Comparison of ENCODE assay signal across 18 cellular contexts in the genomic region with DNA sequence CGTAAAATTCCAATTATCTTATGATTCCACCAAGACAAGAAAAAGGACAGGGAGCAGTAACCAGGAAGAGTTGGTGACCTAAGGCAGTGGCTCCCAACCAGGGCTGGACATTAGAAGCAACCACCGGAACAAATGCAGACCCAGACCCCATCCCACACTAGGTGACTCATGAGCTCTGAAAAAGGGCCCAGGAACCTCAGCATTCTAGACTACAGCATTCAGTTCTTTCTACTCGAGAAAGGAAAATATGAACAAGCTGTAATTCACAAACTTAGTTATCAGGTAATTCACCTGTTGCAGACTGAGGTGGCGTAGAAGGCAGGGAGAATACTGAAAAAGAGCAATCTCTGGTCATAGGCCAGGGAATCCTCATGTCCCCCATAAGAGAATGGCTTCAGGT.
DNase-seq lines count a peak whose midpoint lies in the region; ATAC-seq lines count a peak whose summit lies in the region.
"Had no signal": no experiment of that assay in that cellular context is flagged by ENCODE, and none has a peak within 500 bp of the region (broad histone marks: within the 10 kb centered on the region; RNA-seq: fewer than 3 reads in every experiment).

No MANE protein-coding gene starts in this region.

- CTCF ChIA-PET in activated CD4-positive, alpha-beta memory T cell treated with anti-CD3 and anti-CD28 coated beads for 36 hours (lab: Charles Lee), result interaction anchor here (0.6 to 2.5 kb wide), 4 partner anchors 11 to 428 kb away, joined by 3 to 16 read pairs (median 4); no protein-coding TSS in a partner anchor

- peak overlapping the region in 2 of 10 experiments; percentile 26 to 32; a peak in 3 of 20 replicates for H3K4me3 ChIP-seq in BLaER1 treated with 17β-estradiol and CSF1 and Interleukin-3, amounts not matched to agents 10 nM and 100 nM

- H3K4me2 ChIP-seq in BLaER1 treated with 17β-estradiol and CSF1 and Interleukin-3, amounts not matched to agents 10 nM and 100 nM, result peak overlapping the region; percentile 64 to 92 (median 86)

- POLR2A ChIA-PET in activated CD4-positive, alpha-beta memory T cell treated with anti-CD3 and anti-CD28 coated beads for 36 hours (lab: Charles Lee), result interaction anchor here (0.7 to 1.1 kb wide), 3 partner anchors 15 to 41 kb away, joined by 3 to 5 read pairs (median 4); no protein-coding TSS in a partner anchor

- H3K36me3 ChIP-seq in BLaER1 treated with 17β-estradiol and CSF1 and Interleukin-3, amounts not matched to agents 10 nM and 100 nM, result no peaks in the 10 kb centered on the region; a peak in 1 of 22 replicates
- H3K36me3 ChIP-seq: BE2C had no signal

- H3K27me3 ChIP-seq in BLaER1 treated with 17β-estradiol and CSF1 and Interleukin-3, amounts not matched to agents 10 nM and 100 nM, result no peaks in the 10 kb centered on the region
- H3K27me3 ChIP-seq: BE2C had no signal

- intact Hi-C loops in activated CD4-positive, alpha-beta memory T cell treated with anti-CD3 and anti-CD28 coated beads for 36 hours (cut with micrococcal nuclease), result loop anchor here (1.0 to 2.0 kb wide), 3 partner anchors 11 to 43 kb away; no protein-coding TSS in a partner anchor
- intact Hi-C loops in left colon (cut with DNase I, micrococcal nuclease), result no loop called here

- H3K27ac Mint-ChIP-seq in T-helper 2 cell treated with Interferon-gamma antibody and Interleukin-4, amounts not matched to agents 5 μg/mL and 100 μg/mL, for 36 hours, result peak overlapping the region; percentile 19
- H3K27ac Mint-ChIP-seq in activated CD4-positive, alpha-beta memory T cell treated with anti-CD3 and anti-CD28 coated beads for 36 hours, result peak overlapping the region; percentile 81
- no peak overlapping the region for H3K27ac Mint-ChIP-seq in immature natural killer cell
- H3K27ac Mint-ChIP-seq: memory B cell, natural killer cell had no signal

- H3K27ac ChIP-seq in BLaER1 treated with 17β-estradiol and CSF1 and Interleukin-3, amounts not matched to agents 10 nM and 100 nM, result peak overlapping the region in 10 of 11 experiments; percentile 14 to 80 (median 72); a peak in 18 of 22 replicates

- DNase-seq in T-helper 2 cell treated with Interferon-gamma antibody and Interleukin-4, amounts not matched to agents 5 μg/mL and 100 μg/mL, for 36 hours (ENCODE audit: low spot score), result no peak
- DNase-seq in T-helper 2 cell (no peak), iris pigment epithelial cell (ENCODE audit: low read depth) (peak; percentile 11), left colon (no peak), immature natural killer cell (no peak)
- peak; percentile 49 for DNase-seq in activated CD4-positive, alpha-beta memory T cell treated with anti-CD3 and anti-CD28 coated beads for 36 hours
- DNase-seq: 8988T; BE2C; cortex of kidney; GF-D8; natural killer cell; NCI-H1048; NCI-H1930; NK-92 treated with Interleukin-12 subunit alpha and Interleukin-12 subunit beta, amount 100 ng/mL, for 24 hours; stimulated activated CD4-positive, alpha-beta T cell treated with anti-CD3 and anti-CD28 coated beads, Interleukin-2, amount 100 ng/mL, for 48 hours had no signal

- H3K4me1 ChIP-seq in BLaER1 treated with 17β-estradiol and CSF1 and Interleukin-3, amounts not matched to agents 10 nM and 100 nM, result peaks cover 73 to 96% (median 84%) of the 10 kb centered on the region in 10 experiments

- H3K4me3 Mint-ChIP-seq in T-helper 2 cell treated with Interferon-gamma antibody and Interleukin-4, amounts not matched to agents 5 μg/mL and 100 μg/mL, for 36 hours, result peak overlapping the region; percentile 22
- H3K4me3 Mint-ChIP-seq in activated CD4-positive, alpha-beta memory T cell treated with anti-CD3 and anti-CD28 coated beads for 36 hours, result peak overlapping the region; percentile 14
- no peak overlapping the region for H3K4me3 Mint-ChIP-seq in immature natural killer cell
- H3K4me3 Mint-ChIP-seq: memory B cell, natural killer cell had no signal

- no peak for ATAC-seq in HG03095 (IDR thresholded peaks at IDR 0.05; ENCODE audit: unreplicated experiment)
- ATAC-seq in left colon, result no peak
- ATAC-seq: natural killer cell had no signal

- H3K4me1 Mint-ChIP-seq in T-helper 2 cell treated with Interferon-gamma antibody and Interleukin-4, amounts not matched to agents 5 μg/mL and 100 μg/mL, for 36 hours (ENCODE audit: low read depth), result peaks cover 61% of the 10 kb centered on the region
- peaks cover 80% of the 10 kb centered on the region for H3K4me1 Mint-ChIP-seq in activated CD4-positive, alpha-beta memory T cell treated with anti-CD3 and anti-CD28 coated beads for 36 hours (ENCODE audit: low read depth)
- peaks cover 0 to 2% of the 10 kb centered on the region in 2 donors for H3K4me1 Mint-ChIP-seq in immature natural killer cell
- H3K4me1 Mint-ChIP-seq: memory B cell had no signal

- H3K9me3 Mint-ChIP-seq in T-helper 2 cell treated with Interferon-gamma antibody and Interleukin-4, amounts not matched to agents 5 μg/mL and 100 μg/mL, for 36 hours, result no peaks in the 10 kb centered on the region
- no peaks in the 10 kb centered on the region for H3K9me3 Mint-ChIP-seq in activated CD4-positive, alpha-beta memory T cell treated with anti-CD3 and anti-CD28 coated beads for 36 hours
- H3K9me3 Mint-ChIP-seq in immature natural killer cell, result no peaks in the 10 kb centered on the region
- H3K9me3 Mint-ChIP-seq: memory B cell, natural killer cell had no signal

- peak overlapping the region in 10 of 11 experiments; percentile 15 to 67 (median 55); a peak in 17 of 22 replicates for H3K9ac ChIP-seq in BLaER1 treated with 17β-estradiol and CSF1 and Interleukin-3, amounts not matched to agents 10 nM and 100 nM

- no peaks in the 10 kb centered on the region for H3K27me3 Mint-ChIP-seq in T-helper 2 cell treated with Interferon-gamma antibody and Interleukin-4, amounts not matched to agents 5 μg/mL and 100 μg/mL, for 36 hours (ENCODE audit: low read depth)
- no peaks in the 10 kb centered on the region for H3K27me3 Mint-ChIP-seq in activated CD4-positive, alpha-beta memory T cell treated with anti-CD3 and anti-CD28 coated beads for 36 hours
- H3K27me3 Mint-ChIP-seq in immature natural killer cell (ENCODE audit: low read depth in 3 of 3), result peaks cover 0 to 6% (median 0%) of the 10 kb centered on the region in 3 donors

- H3K36me3 Mint-ChIP-seq in T-helper 2 cell treated with Interferon-gamma antibody and Interleukin-4, amounts not matched to agents 5 μg/mL and 100 μg/mL, for 36 hours (ENCODE audit: low read depth), result peaks cover 29% of the 10 kb centered on the region
- peaks cover 49% of the 10 kb centered on the region for H3K36me3 Mint-ChIP-seq in activated CD4-positive, alpha-beta memory T cell treated with anti-CD3 and anti-CD28 coated beads for 36 hours
- peaks cover 0 to 5% (median 0%) of the 10 kb centered on the region in 3 donors for H3K36me3 Mint-ChIP-seq in immature natural killer cell
- H3K36me3 Mint-ChIP-seq: memory B cell, natural killer cell had no signal

- no peaks in the 10 kb centered on the region for H3K9me3 ChIP-seq in BLaER1 treated with 17β-estradiol and CSF1 and Interleukin-3, amounts not matched to agents 10 nM and 100 nM (replicated peaks in 1 of 11)
- H3K9me3 ChIP-seq: BE2C had no signal

- H4K20me1 ChIP-seq in BLaER1 treated with 17β-estradiol and CSF1 and Interleukin-3, amounts not matched to agents 10 nM and 100 nM, result peaks cover 0 to 4% (median 0%) of the 10 kb centered on the region in 11 experiments; a peak in 1 of 22 replicates

Comparison
In these comparisons a context has a peak if more than half of its experiments do, and no peak if none do; other contexts are left out.
1. DNase-seq: peak in activated CD4-positive, alpha-beta memory T cell treated with anti-CD3 and anti-CD28 coated beads for 36 hours (single experiment) and iris pigment epithelial cell (single experiment); none in T-helper 2 cell treated with Interferon-gamma antibody and Interleukin-4, amounts not matched to agents 5 μg/mL and 100 μg/mL, for 36 hours (single experiment), T-helper 2 cell (0 of 5), left colon (0 of 2) and immature natural killer cell (0 of 3).
2. H3K27ac Mint-ChIP-seq: peak in T-helper 2 cell treated with Interferon-gamma antibody and Interleukin-4, amounts not matched to agents 5 μg/mL and 100 μg/mL, for 36 hours (single experiment) and activated CD4-positive, alpha-beta memory T cell treated with anti-CD3 and anti-CD28 coated beads for 36 hours (single experiment); none in immature natural killer cell (0 of 6).
3. H3K4me3 Mint-ChIP-seq: peak in T-helper 2 cell treated with Interferon-gamma antibody and Interleukin-4, amounts not matched to agents 5 μg/mL and 100 μg/mL, for 36 hours (single experiment) and activated CD4-positive, alpha-beta memory T cell treated with anti-CD3 and anti-CD28 coated beads for 36 hours (single experiment); none in immature natural killer cell (0 of 5).